Comparison of ENCODE assay signal across 1 cellular context in the genomic region with DNA sequence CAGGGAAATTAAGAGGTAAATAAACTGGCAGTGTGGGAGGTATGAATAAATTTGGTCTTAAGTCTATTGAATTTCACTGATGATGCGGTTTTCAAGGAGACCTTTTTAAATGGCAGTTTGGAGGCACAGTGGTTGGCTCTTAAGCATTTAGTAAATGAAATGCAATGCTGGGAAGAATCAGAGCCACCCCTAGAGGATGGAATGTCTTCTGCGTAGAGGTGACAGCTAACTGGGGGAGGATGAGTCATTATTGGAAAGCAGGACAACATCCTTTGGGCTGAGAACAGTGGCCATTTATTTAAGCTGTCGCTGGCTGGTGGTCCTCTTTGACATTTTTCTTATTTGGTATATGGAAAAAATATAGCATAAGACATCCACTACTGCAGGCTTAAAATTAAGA.
TF ChIP-seq lines count a peak whose summit lies in the region.

No MANE protein-coding gene starts in this region.

TF ChIP-seq in GM23338, 12 proteins besides CTCF, POLR2A, EP300 and RAD21 (continued from another document):
- TF ChIP-seq, protein P1, sequence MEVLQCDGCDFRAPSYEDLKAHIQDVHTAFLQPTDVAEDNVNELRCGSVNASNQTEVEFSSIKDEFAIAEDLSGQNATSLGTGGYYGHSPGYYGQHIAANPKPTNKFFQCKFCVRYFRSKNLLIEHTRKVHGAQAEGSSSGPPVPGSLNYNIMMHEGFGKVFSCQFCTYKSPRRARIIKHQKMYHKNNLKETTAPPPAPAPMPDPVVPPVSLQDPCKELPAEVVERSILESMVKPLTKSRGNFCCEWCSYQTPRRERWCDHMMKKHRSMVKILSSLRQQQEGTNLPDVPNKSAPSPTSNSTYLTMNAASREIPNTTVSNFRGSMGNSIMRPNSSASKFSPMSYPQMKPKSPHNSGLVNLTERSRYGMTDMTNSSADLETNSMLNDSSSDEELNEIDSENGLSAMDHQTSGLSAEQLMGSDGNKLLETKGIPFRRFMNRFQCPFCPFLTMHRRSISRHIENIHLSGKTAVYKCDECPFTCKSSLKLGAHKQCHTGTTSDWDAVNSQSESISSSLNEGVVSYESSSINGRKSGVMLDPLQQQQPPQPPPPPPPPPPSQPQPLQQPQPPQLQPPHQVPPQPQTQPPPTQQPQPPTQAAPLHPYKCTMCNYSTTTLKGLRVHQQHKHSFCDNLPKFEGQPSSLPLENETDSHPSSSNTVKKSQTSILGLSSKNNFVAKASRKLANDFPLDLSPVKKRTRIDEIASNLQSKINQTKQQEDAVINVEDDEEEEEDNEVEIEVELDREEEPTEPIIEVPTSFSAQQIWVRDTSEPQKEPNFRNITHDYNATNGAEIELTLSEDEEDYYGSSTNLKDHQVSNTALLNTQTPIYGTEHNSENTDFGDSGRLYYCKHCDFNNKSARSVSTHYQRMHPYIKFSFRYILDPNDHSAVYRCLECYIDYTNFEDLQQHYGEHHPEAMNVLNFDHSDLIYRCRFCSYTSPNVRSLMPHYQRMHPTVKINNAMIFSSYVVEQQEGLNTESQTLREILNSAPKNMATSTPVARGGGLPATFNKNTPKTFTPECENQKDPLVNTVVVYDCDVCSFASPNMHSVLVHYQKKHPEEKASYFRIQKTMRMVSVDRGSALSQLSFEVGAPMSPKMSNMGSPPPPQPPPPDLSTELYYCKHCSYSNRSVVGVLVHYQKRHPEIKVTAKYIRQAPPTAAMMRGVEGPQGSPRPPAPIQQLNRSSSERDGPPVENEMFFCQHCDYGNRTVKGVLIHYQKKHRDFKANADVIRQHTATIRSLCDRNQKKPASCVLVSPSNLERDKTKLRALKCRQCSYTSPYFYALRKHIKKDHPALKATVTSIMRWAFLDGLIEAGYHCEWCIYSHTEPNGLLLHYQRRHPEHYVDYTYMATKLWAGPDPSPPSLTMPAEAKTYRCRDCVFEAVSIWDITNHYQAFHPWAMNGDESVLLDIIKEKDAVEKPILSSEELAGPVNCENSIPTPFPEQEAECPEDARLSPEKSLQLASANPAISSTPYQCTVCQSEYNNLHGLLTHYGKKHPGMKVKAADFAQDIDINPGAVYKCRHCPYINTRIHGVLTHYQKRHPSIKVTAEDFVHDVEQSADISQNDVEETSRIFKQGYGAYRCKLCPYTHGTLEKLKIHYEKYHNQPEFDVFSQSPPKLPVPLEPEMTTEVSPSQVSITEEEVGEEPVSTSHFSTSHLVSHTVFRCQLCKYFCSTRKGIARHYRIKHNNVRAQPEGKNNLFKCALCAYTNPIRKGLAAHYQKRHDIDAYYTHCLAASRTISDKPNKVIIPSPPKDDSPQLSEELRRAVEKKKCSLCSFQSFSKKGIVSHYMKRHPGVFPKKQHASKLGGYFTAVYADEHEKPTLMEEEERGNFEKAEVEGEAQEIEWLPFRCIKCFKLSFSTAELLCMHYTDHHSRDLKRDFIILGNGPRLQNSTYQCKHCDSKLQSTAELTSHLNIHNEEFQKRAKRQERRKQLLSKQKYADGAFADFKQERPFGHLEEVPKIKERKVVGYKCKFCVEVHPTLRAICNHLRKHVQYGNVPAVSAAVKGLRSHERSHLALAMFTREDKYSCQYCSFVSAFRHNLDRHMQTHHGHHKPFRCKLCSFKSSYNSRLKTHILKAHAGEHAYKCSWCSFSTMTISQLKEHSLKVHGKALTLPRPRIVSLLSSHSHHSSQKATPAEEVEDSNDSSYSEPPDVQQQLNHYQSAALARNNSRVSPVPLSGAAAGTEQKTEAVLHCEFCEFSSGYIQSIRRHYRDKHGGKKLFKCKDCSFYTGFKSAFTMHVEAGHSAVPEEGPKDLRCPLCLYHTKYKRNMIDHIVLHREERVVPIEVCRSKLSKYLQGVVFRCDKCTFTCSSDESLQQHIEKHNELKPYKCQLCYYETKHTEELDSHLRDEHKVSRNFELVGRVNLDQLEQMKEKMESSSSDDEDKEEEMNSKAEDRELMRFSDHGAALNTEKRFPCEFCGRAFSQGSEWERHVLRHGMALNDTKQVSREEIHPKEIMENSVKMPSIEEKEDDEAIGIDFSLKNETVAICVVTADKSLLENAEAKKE (CRISPR knock-in tag; IDR thresholded peaks at IDR 0.05): no peak
- no peak for TF ChIP-seq EZH2phosphoT487 (IDR thresholded peaks at IDR 0.05; ENCODE audit: unreplicated experiment)
- TF ChIP-seq, protein P2, sequence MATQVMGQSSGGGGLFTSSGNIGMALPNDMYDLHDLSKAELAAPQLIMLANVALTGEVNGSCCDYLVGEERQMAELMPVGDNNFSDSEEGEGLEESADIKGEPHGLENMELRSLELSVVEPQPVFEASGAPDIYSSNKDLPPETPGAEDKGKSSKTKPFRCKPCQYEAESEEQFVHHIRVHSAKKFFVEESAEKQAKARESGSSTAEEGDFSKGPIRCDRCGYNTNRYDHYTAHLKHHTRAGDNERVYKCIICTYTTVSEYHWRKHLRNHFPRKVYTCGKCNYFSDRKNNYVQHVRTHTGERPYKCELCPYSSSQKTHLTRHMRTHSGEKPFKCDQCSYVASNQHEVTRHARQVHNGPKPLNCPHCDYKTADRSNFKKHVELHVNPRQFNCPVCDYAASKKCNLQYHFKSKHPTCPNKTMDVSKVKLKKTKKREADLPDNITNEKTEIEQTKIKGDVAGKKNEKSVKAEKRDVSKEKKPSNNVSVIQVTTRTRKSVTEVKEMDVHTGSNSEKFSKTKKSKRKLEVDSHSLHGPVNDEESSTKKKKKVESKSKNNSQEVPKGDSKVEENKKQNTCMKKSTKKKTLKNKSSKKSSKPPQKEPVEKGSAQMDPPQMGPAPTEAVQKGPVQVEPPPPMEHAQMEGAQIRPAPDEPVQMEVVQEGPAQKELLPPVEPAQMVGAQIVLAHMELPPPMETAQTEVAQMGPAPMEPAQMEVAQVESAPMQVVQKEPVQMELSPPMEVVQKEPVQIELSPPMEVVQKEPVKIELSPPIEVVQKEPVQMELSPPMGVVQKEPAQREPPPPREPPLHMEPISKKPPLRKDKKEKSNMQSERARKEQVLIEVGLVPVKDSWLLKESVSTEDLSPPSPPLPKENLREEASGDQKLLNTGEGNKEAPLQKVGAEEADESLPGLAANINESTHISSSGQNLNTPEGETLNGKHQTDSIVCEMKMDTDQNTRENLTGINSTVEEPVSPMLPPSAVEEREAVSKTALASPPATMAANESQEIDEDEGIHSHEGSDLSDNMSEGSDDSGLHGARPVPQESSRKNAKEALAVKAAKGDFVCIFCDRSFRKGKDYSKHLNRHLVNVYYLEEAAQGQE (IDR thresholded peaks at IDR 0.05; ENCODE audit: unreplicated experiment): peak; percentile 40
- no peak for TF ChIP-seq POLR2AphosphoS5 (IDR thresholded peaks at IDR 0.05; ENCODE audit: low read depth)
- no peak for TF ChIP-seq ZNF114 (CRISPR knock-in tag; IDR thresholded peaks at IDR 0.05)
